In genomic region chr15:94844533-94845390, GRCh38 we compare ENCODE assay signal across 8 cellular contexts.
DNase-seq lines count a peak whose midpoint lies in the region; ATAC-seq, FAIRE-seq and TF ChIP-seq lines count a peak whose summit lies in the region.

No MANE protein-coding gene starts in this region.

- H3K36me3 ChIP-seq in kidney (ENCODE audit: control insufficient read depth in 1 of 2, insufficient read depth in 2 of 2, low read length in 2 of 2) (no peaks in the 10 kb centered on the region), stomach smooth muscle (ENCODE audit: control insufficient read depth in 2 of 2, insufficient read depth in 2 of 2, low read length in 2 of 2) (no peaks in the 10 kb centered on the region)
- no peaks in the 10 kb centered on the region for H3K36me3 ChIP-seq in CD8-positive, alpha-beta T cell (ENCODE audit: insufficient read depth, low read length)

- H3K27me3 Mint-ChIP-seq in chondrocyte (ENCODE audit: low read depth): no peaks in the 10 kb centered on the region
- H3K27me3 Mint-ChIP-seq in CD8-positive, alpha-beta T cell (ENCODE audit: low read depth): peaks cover 51% of the 10 kb centered on the region
- peaks cover 72% of the 10 kb centered on the region for H3K27me3 Mint-ChIP-seq in activated T-cell treated with anti-CD3 and anti-CD28 coated beads, Interleukin-2, amount 50 U/mL, for 24 hours

- peak overlapping the region; percentile 89 for H3K27ac Mint-ChIP-seq in chondrocyte (ENCODE audit: unreplicated experiment)
- H3K27ac Mint-ChIP-seq in CD8-positive, alpha-beta T cell: no peak overlapping the region
- H3K27ac Mint-ChIP-seq in activated T-cell treated with anti-CD3 and anti-CD28 coated beads, Interleukin-2, amount 50 U/mL, for 24 hours: no peak overlapping the region

- no peak for ATAC-seq in CD8-positive, alpha-beta T cell

- H3K4me1 ChIP-seq in kidney (ENCODE audit: control insufficient read depth in 1 of 2, insufficient read depth in 1 of 2, low read depth in 1 of 2, low read length in 2 of 2): no peaks in the 10 kb centered on the region
- peaks cover 5% of the 10 kb centered on the region for H3K4me1 ChIP-seq in stomach smooth muscle (ENCODE audit: control insufficient read depth, insufficient read depth, low read length)
- no peaks in the 10 kb centered on the region for H3K4me1 ChIP-seq in CD8-positive, alpha-beta T cell (ENCODE audit: insufficient read depth, low read length)

- TF ChIP-seq CTCF in chondrocyte (IDR thresholded peaks at IDR 0.05): peak; percentile 36
- TF ChIP-seq CTCF in kidney (IDR thresholded peaks at IDR 0.05; ENCODE audit: borderline replicate concordance, extremely low read depth, insufficient read depth): no peak
- TF ChIP-seq CTCF in CD8-positive, alpha-beta T cell (IDR thresholded peaks at IDR 0.05): no peak

- peak; percentile 24 for DNase-seq in NCI-H82 (lab: John Stamatoyannopoulos, UW)
- DNase-seq in NCI-H82 treated with DMSO at 0.1 percent for 48 hours (lab: John Stamatoyannopoulos, UW; ENCODE audit: unreplicated experiment): no peak
- no peak for DNase-seq in chondrocyte (ENCODE audit: low spot score)
- peak; percentile 91 for DNase-seq in kidney
- no peak for DNase-seq in CD8-positive, alpha-beta T cell
- no peak for DNase-seq in HCEC 1CT
- no peak for DNase-seq in activated T-cell treated with anti-CD3 and anti-CD28 coated beads, Interleukin-2, amount 50 U/mL, for 24 hours

- H3K36me3 Mint-ChIP-seq in chondrocyte (ENCODE audit: low read depth): no peaks in the 10 kb centered on the region
- H3K36me3 Mint-ChIP-seq in CD8-positive, alpha-beta T cell: no peaks in the 10 kb centered on the region
- H3K36me3 Mint-ChIP-seq in activated T-cell treated with anti-CD3 and anti-CD28 coated beads, Interleukin-2, amount 50 U/mL, for 24 hours (ENCODE audit: low read depth): no peaks in the 10 kb centered on the region

- POLR2A ChIA-PET in CD8-positive, alpha-beta T cell (lab: Charles Lee): no interaction called here

- peaks cover 36% of the 10 kb centered on the region for H3K4me1 Mint-ChIP-seq in chondrocyte (ENCODE audit: low read depth)
- peaks cover 2% of the 10 kb centered on the region for H3K4me1 Mint-ChIP-seq in CD8-positive, alpha-beta T cell (ENCODE audit: low read depth)
- peaks cover 1% of the 10 kb centered on the region for H3K4me1 Mint-ChIP-seq in activated T-cell treated with anti-CD3 and anti-CD28 coated beads, Interleukin-2, amount 50 U/mL, for 24 hours (ENCODE audit: low read depth)

- H3K4me3 Mint-ChIP-seq in chondrocyte (ENCODE audit: unreplicated experiment): peak overlapping the region; percentile 64
- H3K4me3 Mint-ChIP-seq in CD8-positive, alpha-beta T cell: no peak overlapping the region
- no peak overlapping the region for H3K4me3 Mint-ChIP-seq in activated T-cell treated with anti-CD3 and anti-CD28 coated beads, Interleukin-2, amount 50 U/mL, for 24 hours

- CTCF ChIA-PET in CD8-positive, alpha-beta T cell (lab: Charles Lee): no interaction called here

- intact Hi-C loops in kidney (cut with DNase I): no loop called here
- intact Hi-C loops in CD8-positive, alpha-beta T cell (cut with DNase I, micrococcal nuclease): no loop called here

- H3K9ac ChIP-seq in kidney (ENCODE audit: low read length in 2 of 2): no peak overlapping the region
- H3K9ac ChIP-seq in stomach smooth muscle (ENCODE audit: low read length in 2 of 2): peak overlapping the region; percentile 47 to 71

- FAIRE-seq in kidney (lab: Jason Lieb, UNC): no peak

- peaks cover 12% of the 10 kb centered on the region for H3K9me3 Mint-ChIP-seq in chondrocyte (ENCODE audit: low read depth)
- H3K9me3 Mint-ChIP-seq in CD8-positive, alpha-beta T cell: peaks cover 5% of the 10 kb centered on the region
- peaks cover 12% of the 10 kb centered on the region for H3K9me3 Mint-ChIP-seq in activated T-cell treated with anti-CD3 and anti-CD28 coated beads, Interleukin-2, amount 50 U/mL, for 24 hours

- peak overlapping the region in 1 of 2 donors; percentile 39 for H3K4me3 ChIP-seq in kidney (ENCODE audit: low read length in 2 of 2)
- peak overlapping the region; percentile 50 to 68 for H3K4me3 ChIP-seq in stomach smooth muscle (ENCODE audit: low read length in 2 of 2)
- no peak overlapping the region for H3K4me3 ChIP-seq in CD8-positive, alpha-beta T cell (ENCODE audit: low read depth, low read length)

- H3K9me3 ChIP-seq in kidney (ENCODE audit: control insufficient read depth in 1 of 2, low read length in 2 of 2): peaks cover 2 to 10% of the 10 kb centered on the region in 2 donors
- no peaks in the 10 kb centered on the region for H3K9me3 ChIP-seq in stomach smooth muscle (ENCODE audit: control insufficient read depth in 2 of 2, low read length in 2 of 2)
- no peaks in the 10 kb centered on the region for H3K9me3 ChIP-seq in CD8-positive, alpha-beta T cell (ENCODE audit: low read length)

- H3K27me3 ChIP-seq in stomach smooth muscle (ENCODE audit: control insufficient read depth in 1 of 2, insufficient read depth in 2 of 2, low read length in 2 of 2): no peaks in the 10 kb centered on the region
- H3K27me3 ChIP-seq in CD8-positive, alpha-beta T cell (ENCODE audit: insufficient read depth, low read length): no peaks in the 10 kb centered on the region

- H3K27ac ChIP-seq in kidney (ENCODE audit: low read depth in 2 of 2, low read length in 2 of 2): peak overlapping the region; percentile 24 to 57
- H3K27ac ChIP-seq in stomach smooth muscle (ENCODE audit: low read length): peak overlapping the region; percentile 41
- H3K27ac ChIP-seq in CD8-positive, alpha-beta T cell (ENCODE audit: low read depth, low read length): no peak overlapping the region

Comparison
In these comparisons a context has a peak if more than half of its experiments do, and no peak if none do; other contexts are left out.
1. DNase-seq: peak in NCI-H82 (single experiment) and kidney (single experiment); none in NCI-H82 treated with DMSO at 0.1 percent for 48 hours (single experiment), chondrocyte (single experiment), CD8-positive, alpha-beta T cell (0 of 7), HCEC 1CT (single experiment) and activated T-cell treated with anti-CD3 and anti-CD28 coated beads, Interleukin-2, amount 50 U/mL, for 24 hours (single experiment).
2. H3K9ac ChIP-seq: peak in stomach smooth muscle (2 of 2); none in kidney (0 of 2).